In genomic region chr2:157261199-157261782, GRCh38 we compare ENCODE assay signal across 8 cellular contexts. TPM values are rescaled to one million over a fixed set of nuclear protein-coding genes. Genes with fewer than 3 reads are reported as not detected.
DNase-seq lines count a peak whose midpoint lies in the region; ATAC-seq and TF ChIP-seq lines count a peak whose summit lies in the region.

No MANE protein-coding gene starts in this region.

- H3K4me3 ChIP-seq in HFF-Myc (replicated peaks; ENCODE audit: low read depth, low read length) (peak overlapping the region; percentile 12), choroid plexus epithelial cell (ENCODE audit: low read depth, low read length) (no peak overlapping the region)

- H3K4me3 Mint-ChIP-seq in T-helper 1 cell treated with Interleukin-12 subunit alpha and Interleukin-12 subunit beta and Interleukin-4 antibody, amounts not matched to agents 30 μg/mL and 1 μg/mL, for 36 hours, result peak overlapping the region; percentile 18

- ATAC-seq in HG02623 (IDR thresholded peaks at IDR 0.05; ENCODE audit: unreplicated experiment) (no peak), HG03460 (IDR thresholded peaks at IDR 0.05; ENCODE audit: unreplicated experiment) (no peak), HG02870 (IDR thresholded peaks at IDR 0.05; ENCODE audit: unreplicated experiment) (no peak)

- H3K27ac Mint-ChIP-seq in T-helper 1 cell treated with Interleukin-12 subunit alpha and Interleukin-12 subunit beta and Interleukin-4 antibody, amounts not matched to agents 30 μg/mL and 1 μg/mL, for 36 hours, result peak overlapping the region; percentile 7

- H3K4me1 Mint-ChIP-seq in T-helper 1 cell treated with Interleukin-12 subunit alpha and Interleukin-12 subunit beta and Interleukin-4 antibody, amounts not matched to agents 30 μg/mL and 1 μg/mL, for 36 hours (ENCODE audit: low read depth), result peaks cover 17% of the 10 kb centered on the region

- H3K36me3 Mint-ChIP-seq in T-helper 1 cell treated with Interleukin-12 subunit alpha and Interleukin-12 subunit beta and Interleukin-4 antibody, amounts not matched to agents 30 μg/mL and 1 μg/mL, for 36 hours (ENCODE audit: low read depth), result no peaks in the 10 kb centered on the region

- TF ChIP-seq CTCF in HFF-Myc (IDR thresholded peaks at IDR 0.05; ENCODE audit: low read depth, low read length, missing control alignments) (no peak), choroid plexus epithelial cell (conservative IDR thresholded peaks at IDR 0.05; ENCODE audit: low read depth, low read length) (no peak)

- H3K27me3 Mint-ChIP-seq in T-helper 1 cell treated with Interleukin-12 subunit alpha and Interleukin-12 subunit beta and Interleukin-4 antibody, amounts not matched to agents 30 μg/mL and 1 μg/mL, for 36 hours (ENCODE audit: low read depth), result peaks cover 1% of the 10 kb centered on the region

- H3K9me3 Mint-ChIP-seq in T-helper 1 cell treated with Interleukin-12 subunit alpha and Interleukin-12 subunit beta and Interleukin-4 antibody, amounts not matched to agents 30 μg/mL and 1 μg/mL, for 36 hours, result no peaks in the 10 kb centered on the region

- DNase-seq in HFF-Myc (ENCODE audit: extremely low read depth, low read depth) (peak; percentile 32), choroid plexus epithelial cell (ENCODE audit: low read depth) (peak; percentile 63), renal cortical epithelial cell (ENCODE audit: low read depth) (peak; percentile 59), NCI-H1105 (lab: John Stamatoyannopoulos, UW) (no peak)

RNA-seq across cellular contexts. Expression of gene GALNT5, which starts 3.8 kb away (rescaled TPM):
- 3.7 and 10.1 TPM in 2 replicates for total RNA-seq in renal cortical epithelial cell
